In genomic region chr20:42191140-42191860, GRCh38 we compare ENCODE assay signal across 3 cellular contexts.
TF ChIP-seq lines count a peak whose summit lies in the region.

No MANE protein-coding gene starts in this region.

TF ChIP-seq in SK-N-SH, 30 proteins besides CTCF, POLR2A, EP300 and RAD21:
- TF ChIP-seq USF2 (IDR thresholded peaks at IDR 0.05; ENCODE audit: borderline replicate concordance, low read depth, low read length) (no peak), CHD2 (IDR thresholded peaks at IDR 0.05; ENCODE audit: low read length, partially characterized antibody) (no peak), FOXJ3 (CRISPR knock-in tag; IDR thresholded peaks at IDR 0.05) (no peak), TEAD4 (IDR thresholded peaks at IDR 0.05; ENCODE audit: borderline replicate concordance, insufficient read depth) (no peak), PBX3 (IDR thresholded peaks at IDR 0.05) (no peak), USF1 (IDR thresholded peaks at IDR 0.05; ENCODE audit: borderline replicate concordance, low read depth) (no peak), JUND (IDR thresholded peaks at IDR 0.05) (no peak), NFIC (IDR thresholded peaks at IDR 0.05; ENCODE audit: borderline replicate concordance) (no peak), YY1 (IDR thresholded peaks at IDR 0.05; ENCODE audit: low read depth) (no peak), ELF1 (IDR thresholded peaks at IDR 0.05) (no peak)

TF ChIP-seq in SK-N-SH treated with all-trans-retinoic acid at 6 μM for 48 hours, 23 proteins besides CTCF, POLR2A, EP300 and RAD21 (continued from another document):
- TF ChIP-seq CSRNP3 (CRISPR knock-in tag; IDR thresholded peaks at IDR 0.05) (no peak), BACH2 (CRISPR knock-in tag; IDR thresholded peaks at IDR 0.05; ENCODE audit: borderline replicate concordance) (no peak), ESRRG (CRISPR knock-in tag; IDR thresholded peaks at IDR 0.05) (no peak), ZC3H10 (CRISPR knock-in tag; IDR thresholded peaks at IDR 0.05) (no peak), RARB (CRISPR knock-in tag; IDR thresholded peaks at IDR 0.05) (no peak), TOX (CRISPR knock-in tag; IDR thresholded peaks at IDR 0.05; ENCODE audit: borderline replicate concordance) (no peak), CREB5 (CRISPR knock-in tag; IDR thresholded peaks at IDR 0.05; ENCODE audit: low read depth) (no peak), POU6F1 (CRISPR knock-in tag; IDR thresholded peaks at IDR 0.05; ENCODE audit: borderline replicate concordance, low read depth) (no peak), CSDC2 (CRISPR knock-in tag; IDR thresholded peaks at IDR 0.05) (no peak), ZFP30 (CRISPR knock-in tag; IDR thresholded peaks at IDR 0.05) (no peak)
TF ChIP-seq in SK-N-SH treated with all-trans-retinoic acid at 6 μM for 48 hours: peak in this region for 0.

TF ChIP-seq in K562, 482 proteins besides CTCF, POLR2A, EP300 and RAD21 (continued from another document):
- peak; percentile 62 for TF ChIP-seq TFE3 (CRISPR knock-in tag; IDR thresholded peaks at IDR 0.05)
- no peak for TF ChIP-seq RFX7 (CRISPR knock-in tag; IDR thresholded peaks at IDR 0.05)
- TF ChIP-seq ZBTB11 (CRISPR knock-in tag; IDR thresholded peaks at IDR 0.05) = peak in 1 of 3 experiments; percentile 17; a peak in 1 of 6 replicates
- TF ChIP-seq ZNF24 (IDR thresholded peaks at IDR 0.05) = peak; percentile 79
